Comparison of ENCODE assay signal across 19 cellular contexts in the genomic region with DNA sequence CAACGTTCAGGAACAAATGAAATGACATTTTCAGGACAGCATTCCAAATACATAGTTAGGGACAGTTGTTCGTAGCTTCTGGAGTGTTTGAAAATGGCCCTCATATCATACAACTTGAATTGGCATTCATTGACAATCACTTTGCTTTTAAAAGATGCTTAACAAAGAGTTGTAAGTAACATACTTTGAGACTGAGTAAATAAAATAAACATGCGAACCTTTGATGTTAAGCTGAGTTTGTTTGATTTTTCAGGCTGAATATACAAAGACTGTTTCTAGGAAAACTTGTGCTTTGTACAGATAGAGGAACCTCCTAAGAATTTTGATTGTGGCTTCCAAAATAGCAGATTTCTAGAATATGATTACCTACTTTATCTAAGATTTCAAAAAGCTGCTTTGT. TPM values are rescaled to one million over a fixed set of nuclear protein-coding genes. Genes with fewer than 3 reads are reported as not detected.
A peak's percentile ranks its signal among the peaks of the same experiment; 100 is the strongest.
DNase-seq lines count a peak whose midpoint lies in the region; ATAC-seq and TF ChIP-seq lines count a peak whose summit lies in the region.
"Had no signal": no experiment of that assay in that cellular context is flagged by ENCODE, and none has a peak within 500 bp of the region (broad histone marks: within the 10 kb centered on the region; RNA-seq: fewer than 3 reads in every experiment).

No MANE protein-coding gene starts in this region.

- H3K27me3 ChIP-seq in left ventricle myocardium inferior (ENCODE audit: low read depth): no peaks in the 10 kb centered on the region
- H3K27me3 ChIP-seq in IMR-90 (ENCODE audit: control insufficient read depth, insufficient read depth, low read length): no peaks in the 10 kb centered on the region
- no peaks in the 10 kb centered on the region for H3K27me3 ChIP-seq in brain microvascular endothelial cell (replicated peaks)
- H3K27me3 ChIP-seq: BLaER1 treated with 17β-estradiol and CSF1 and Interleukin-3, amounts not matched to agents 10 nM and 100 nM had no signal

- H3K79me1 ChIP-seq in IMR-90 (ENCODE audit: low read depth in 1 of 2, low read length in 2 of 2): peaks cover 36 to 73% of the 10 kb centered on the region in 2 experiments

- POLR2A ChIA-PET in IMR-90 (lab: Charles Lee; ENCODE audit: unreplicated experiment): no interaction called here

- H3K27ac ChIP-seq in left ventricle myocardium inferior (replicated peaks): peak overlapping the region; percentile 36
- no peak overlapping the region for H3K27ac ChIP-seq in IMR-90 (ENCODE audit: insufficient read depth, low read length)
- H3K27ac ChIP-seq in brain microvascular endothelial cell: peak overlapping the region; percentile 2
- H3K27ac ChIP-seq: BLaER1 treated with 17β-estradiol and CSF1 and Interleukin-3, amounts not matched to agents 10 nM and 100 nM; HL-60 had no signal

- BruUV-seq in IMR-90 (replicated peaks; lab: Mats Ljungman, UMichigan): no TSS peak

- no peak for TF ChIP-seq RAD21 in IMR-90 (IDR thresholded peaks at IDR 0.05; ENCODE audit: low read length)

- no peak overlapping the region for H2AFZ ChIP-seq in IMR-90 (replicated peaks; ENCODE audit: low read length, poor library complexity)

- peaks cover 54% of the 10 kb centered on the region for H4K20me1 ChIP-seq in IMR-90 (ENCODE audit: insufficient read depth, low read length)

- no peak overlapping the region for H2AK9ac ChIP-seq in IMR-90 (replicated peaks; ENCODE audit: low read depth, low read length, poor library complexity)

- H3K36me3 ChIP-seq in left ventricle myocardium inferior (no peaks in the 10 kb centered on the region), IMR-90 (ENCODE audit: control insufficient read depth, insufficient read depth, low read length) (no peaks in the 10 kb centered on the region), brain microvascular endothelial cell (replicated peaks) (no peaks in the 10 kb centered on the region)

- no peak overlapping the region for H2BK15ac ChIP-seq in IMR-90 (ENCODE audit: low read depth, low read length)

- TF ChIP-seq CTCF in left ventricle myocardium inferior (IDR thresholded peaks at IDR 0.05; ENCODE audit: borderline replicate concordance) (no peak), IMR-90 (conservative IDR thresholded peaks at IDR 0.05; ENCODE audit: low read depth, low read length) (no peak), brain microvascular endothelial cell (IDR thresholded peaks at IDR 0.05; ENCODE audit: low read depth, low read length, missing control alignments) (no peak)

- H2BK20ac ChIP-seq in IMR-90 (ENCODE audit: low read depth, low read length): no peak overlapping the region

- H4K91ac ChIP-seq in IMR-90 (ENCODE audit: insufficient read depth, low read depth, low read length): no peak overlapping the region

- H3K9me3 ChIP-seq in left ventricle myocardium inferior (replicated peaks): no peaks in the 10 kb centered on the region
- H3K9me3 ChIP-seq in IMR-90 (ENCODE audit: control insufficient read depth, insufficient read depth, low read length): no peaks in the 10 kb centered on the region
- H3K9me3 ChIP-seq: BLaER1 treated with 17β-estradiol and CSF1 and Interleukin-3, amounts not matched to agents 10 nM and 100 nM; SK-N-SH had no signal

- H4K8ac ChIP-seq in IMR-90 (ENCODE audit: low read depth in 2 of 2, low read length in 2 of 2): no peak overlapping the region

- no peak for ATAC-seq in IMR-90 (ENCODE audit: low read depth)
- ATAC-seq in GM21528 (IDR thresholded peaks at IDR 0.05; ENCODE audit: low FRiP score, unreplicated experiment): no peak

- dilution Hi-C loops in IMR-90 (cut with HindIII; ENCODE audit: low sequenced_read_pairs, unreplicated experiment): no loop called here

- H3K56ac ChIP-seq in IMR-90 (ENCODE audit: extremely low read depth, insufficient read depth, low read length): no peak overlapping the region

- H3K9ac ChIP-seq in IMR-90 (ENCODE audit: low read depth, low read length): no peak overlapping the region
- H3K9ac ChIP-seq: BLaER1 treated with 17β-estradiol and CSF1 and Interleukin-3, amounts not matched to agents 10 nM and 100 nM; SK-N-SH had no signal

- no peak overlapping the region for H2AK5ac ChIP-seq in IMR-90 (ENCODE audit: low read depth, low read length)

- no peak overlapping the region for H3K18ac ChIP-seq in IMR-90 (ENCODE audit: low read depth, low read length)

- no peak overlapping the region for H3K23ac ChIP-seq in IMR-90 (ENCODE audit: low read depth, low read length)

- no peak overlapping the region for H2BK5ac ChIP-seq in IMR-90 (ENCODE audit: low read depth, low read length, poor library complexity, severe bottlenecking)

- H3K14ac ChIP-seq in IMR-90 (replicated peaks; ENCODE audit: low read depth, low read length): no peak overlapping the region

- H2BK120ac ChIP-seq in IMR-90 (ENCODE audit: low read depth, low read length): no peak overlapping the region

- H3K4ac ChIP-seq in IMR-90 (ENCODE audit: low read depth, low read length): no peak overlapping the region

- H3K4me2 ChIP-seq in IMR-90 (ENCODE audit: low read depth, low read length): no peak overlapping the region
- H3K4me2 ChIP-seq: SK-N-SH had no signal

- peaks cover 84% of the 10 kb centered on the region for H3K4me1 ChIP-seq in left ventricle myocardium inferior
- peaks cover 13% of the 10 kb centered on the region for H3K4me1 ChIP-seq in IMR-90 (ENCODE audit: control insufficient read depth, insufficient read depth, low read length)

- in situ Hi-C loops in IMR-90 (cut with MboI; ENCODE audit: low sequenced_read_pairs) (no loop called here), brain microvascular endothelial cell (cut with HindIII; ENCODE audit: low pct_ligation_motif_present, low sequenced_read_pairs) (no loop called here)

- H3K9me1 ChIP-seq in IMR-90 (ENCODE audit: insufficient read depth, low read length): peaks cover 22% of the 10 kb centered on the region

- no peak overlapping the region for H4K5ac ChIP-seq in IMR-90 (ENCODE audit: low read depth, low read length)

- intact Hi-C loops in left ventricle myocardium inferior (cut with micrococcal nuclease) (no loop called here), cardiac septum (cut with DNase I) (no loop called here), IMR-90 (cut with micrococcal nuclease) (no loop called here)

- no peak for TF ChIP-seq POLR2A in IMR-90 (IDR thresholded peaks at IDR 0.05; ENCODE audit: low read depth, low read length)

- no peak for DNase-seq in left ventricle myocardium inferior
- DNase-seq in cardiac septum (ENCODE audit: low spot score): no peak
- peak; percentile 24 for DNase-seq in IMR-90
- no peak for DNase-seq in brain microvascular endothelial cell
- no peak for DNase-seq in NCI-H1694 treated with DMSO at 0.1 percent for 48 hours (lab: John Stamatoyannopoulos, UW)
- DNase-seq in NCI-H524 (lab: John Stamatoyannopoulos, UW): no peak
- DNase-seq in NOMO-1 treated with dmso at 0.1 percent for 144 hours (lab: John Stamatoyannopoulos, UW; ENCODE audit: unreplicated experiment): no peak
- DNase-seq: CD8-positive, alpha-beta memory T cell; GF-D8; KBM-7; NCI-H1048; NCI-H146; NCI-H2081 treated with DMSO at 0.1 percent for 48 hours; NCI-H524 treated with DMSO at 0.1 percent for 48 hours; Right ventricle myocardium superior; SK-N-SH had no signal

- CTCF ChIA-PET in IMR-90 (lab: Yijun Ruan, JAX): no interaction called here

- H3K4me3 ChIP-seq in left ventricle myocardium inferior: no peak overlapping the region
- H3K4me3 ChIP-seq in IMR-90 (ENCODE audit: insufficient read depth, low read depth, low read length): no peak overlapping the region
- H3K4me3 ChIP-seq in brain microvascular endothelial cell (ENCODE audit: low read depth, low read length): no peak overlapping the region
- H3K4me3 ChIP-seq: BLaER1 treated with 17β-estradiol and CSF1 and Interleukin-3, amounts not matched to agents 10 nM and 100 nM had no signal

- WGBS in IMR-90 (ENCODE audit: extremely low coverage in 2 of 2, insufficient read length in 1 of 2), 2 experiments: no CpG with 5 or more reads among the region's 3 CpGs

TF ChIP-seq in IMR-90, 13 proteins besides CTCF, POLR2A, EP300 and RAD21 (continues in another document):
- no peak for TF ChIP-seq MXI1 (IDR thresholded peaks at IDR 0.05; ENCODE audit: borderline replicate concordance, low read depth, low read length)
- TF ChIP-seq CEBPB (IDR thresholded peaks at IDR 0.05; ENCODE audit: low read depth, low read length): no peak
- TF ChIP-seq RCOR1 (IDR thresholded peaks at IDR 0.05; ENCODE audit: insufficient replicate concordance, low read length): no peak
- TF ChIP-seq RFX5 (IDR thresholded peaks at IDR 0.05; ENCODE audit: low read depth, low read length): no peak
- TF ChIP-seq, protein P1, sequence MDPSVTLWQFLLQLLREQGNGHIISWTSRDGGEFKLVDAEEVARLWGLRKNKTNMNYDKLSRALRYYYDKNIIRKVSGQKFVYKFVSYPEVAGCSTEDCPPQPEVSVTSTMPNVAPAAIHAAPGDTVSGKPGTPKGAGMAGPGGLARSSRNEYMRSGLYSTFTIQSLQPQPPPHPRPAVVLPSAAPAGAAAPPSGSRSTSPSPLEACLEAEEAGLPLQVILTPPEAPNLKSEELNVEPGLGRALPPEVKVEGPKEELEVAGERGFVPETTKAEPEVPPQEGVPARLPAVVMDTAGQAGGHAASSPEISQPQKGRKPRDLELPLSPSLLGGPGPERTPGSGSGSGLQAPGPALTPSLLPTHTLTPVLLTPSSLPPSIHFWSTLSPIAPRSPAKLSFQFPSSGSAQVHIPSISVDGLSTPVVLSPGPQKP (IDR thresholded peaks at IDR 0.05; ENCODE audit: borderline replicate concordance, low read depth, low read length): no peak
- no peak for TF ChIP-seq CHD1 (IDR thresholded peaks at IDR 0.05; ENCODE audit: low read depth, low read length)
- TF ChIP-seq MAFK (IDR thresholded peaks at IDR 0.05; ENCODE audit: low read depth, low read length): no peak
- no peak for TF ChIP-seq FOS (IDR thresholded peaks at IDR 0.05; ENCODE audit: low read depth, low read length)
- no peak for TF ChIP-seq NFE2L2 (IDR thresholded peaks at IDR 0.05; ENCODE audit: low read depth, low read length)
- TF ChIP-seq MAZ (IDR thresholded peaks at IDR 0.05; ENCODE audit: borderline replicate concordance, low read depth, low read length): no peak
- TF ChIP-seq SMC3 (IDR thresholded peaks at IDR 0.05; ENCODE audit: low read depth, low read length): no peak
- no peak for TF ChIP-seq BHLHE40 (IDR thresholded peaks at IDR 0.05; ENCODE audit: low read depth, low read length)

RNA-seq across cellular contexts. Expression of a gene that starts 45.3 kb away (rescaled TPM):
- total RNA-seq in left ventricle myocardium inferior: 41.9 TPM
- total RNA-seq in cardiac septum: 25.5 TPM
- 56.4 and 62.0 TPM in 2 replicates for total RNA-seq in IMR-90 (2012; rRNA removed)
- 40.3 and 45.4 TPM in 2 replicates for polyA plus RNA-seq in IMR-90 (2012; rRNA removed)
- polyA plus RNA-seq in IMR-90 (2012; cell fraction: cytosol; rRNA removed): 25.6 and 29.6 TPM in 2 replicates
- 68.1 and 155 TPM in 2 replicates for polyA plus RNA-seq in IMR-90 (2012; cell fraction: nucleus; rRNA removed; ENCODE audit: low replicate concordance)

RNA-seq across cellular contexts. Expression of a gene that starts 46.1 kb away (rescaled TPM):
- total RNA-seq in left ventricle myocardium inferior (24.9 TPM), cardiac septum (23.0 TPM), IMR-90 (2012; rRNA removed) (19.9 and 23.1 TPM in 2 replicates)
- 23.7 and 28.5 TPM in 2 replicates for polyA plus RNA-seq in IMR-90 (2012; rRNA removed)
- 6.0 and 13.5 TPM in 2 replicates for polyA plus RNA-seq in IMR-90 (2012; cell fraction: cytosol; rRNA removed)
- 4.7 and 68.1 TPM in 2 replicates for polyA plus RNA-seq in IMR-90 (2012; cell fraction: nucleus; rRNA removed; ENCODE audit: low replicate concordance)
